Comparison of ENCODE assay signal across 17 cellular contexts in genomic region chr10:61142987-61143386, GRCh38.
DNase-seq lines count a peak whose midpoint lies in the region; ATAC-seq, FAIRE-seq and TF ChIP-seq lines count a peak whose summit lies in the region.
"Had no signal": no experiment of that assay in that cellular context is flagged by ENCODE, and none has a peak within 500 bp of the region (broad histone marks: within the 10 kb centered on the region; RNA-seq: fewer than 3 reads in every experiment).

No MANE protein-coding gene starts in this region.

- H4K20me1 ChIP-seq in MM.1S (ENCODE audit: insufficient read depth, low read length) = no peaks in the 10 kb centered on the region

- H3K9me2 ChIP-seq in MM.1S (replicated peaks; ENCODE audit: insufficient read depth, low read length) = no peaks in the 10 kb centered on the region

- no peak overlapping the region for H3K9ac ChIP-seq in MM.1S (ENCODE audit: low read length)

- no peaks in the 10 kb centered on the region for H3K79me2 ChIP-seq in MM.1S (ENCODE audit: low read length)

- POLR2A ChIA-PET in A673 (lab: Charles Lee; ENCODE audit: low non-redundant PET) = no interaction called here

- CTCF ChIA-PET in A673 (lab: Charles Lee) = no interaction called here

- H3K27ac ChIP-seq in A673 (ENCODE audit: low read depth, low read length, poor library complexity, severe bottlenecking) (no peak overlapping the region), MM.1S (ENCODE audit: low read length) (no peak overlapping the region)
- H3K27ac ChIP-seq: PC-9 had no signal

- H3K27me3 ChIP-seq in A673 (replicated peaks; ENCODE audit: insufficient read depth, low read depth, low read length, poor library complexity) = no peaks in the 10 kb centered on the region
- H3K27me3 ChIP-seq in MM.1S (replicated peaks; ENCODE audit: insufficient read depth, low read length) = no peaks in the 10 kb centered on the region

- DNase-seq in A673 (ENCODE audit: low spot score) (no peak), MM.1S (no peak), epithelial cell of proximal tubule (ENCODE audit: low read depth) (no peak), GM19239 (ENCODE audit: insufficient read length, low spot score) (no peak), NCI-H226 (no peak)
- DNase-seq: Calu3; CD4-positive, alpha-beta T cell; NCI-H1930; NCI-H2171 treated with DMSO at 0.1 percent for 48 hours; NCI-H510A treated with DMSO at 0.1 percent for 48 hours; PC-9 had no signal

- 0 out of 2 replicates have a peak, but pooled peaks have one; percentile 24 for TF ChIP-seq CTCF in A673 (conservative IDR thresholded peaks at IDR 0.05; ENCODE audit: low read depth, low read length)
- TF ChIP-seq CTCF in GM12872 (IDR thresholded peaks at IDR 0.05; ENCODE audit: insufficient read depth, low read depth, low read length) = 0 out of 3 replicates have a peak, but pooled peaks have one; percentile 20
- TF ChIP-seq CTCF in MM.1S (IDR thresholded peaks at IDR 0.05; ENCODE audit: low read length) = peak; percentile 27
- TF ChIP-seq CTCF in epithelial cell of proximal tubule (conservative IDR thresholded peaks at IDR 0.05; ENCODE audit: low read depth, low read length) = peak; percentile 16

- intact Hi-C loops in A673 (cut with micrococcal nuclease; ENCODE audit: unreplicated experiment) = loop anchor here (5.0 to 10.0 kb wide), 3 partner anchors 139 to 692 kb away; no protein-coding TSS in a partner anchor

- FAIRE-seq in GM19239 (lab: Jason Lieb, UNC) = no peak
- FAIRE-seq: A204.1, H54, HepG2 had no signal

- no peak overlapping the region for H3K4me2 ChIP-seq in MM.1S (ENCODE audit: low read depth, low read length)
- H3K4me2 ChIP-seq: PC-9 had no signal

- peaks cover 22% of the 10 kb centered on the region for H3K4me1 ChIP-seq in A673 (ENCODE audit: insufficient read depth, low read length, poor library complexity, severe bottlenecking)
- no peaks in the 10 kb centered on the region for H3K4me1 ChIP-seq in MM.1S (ENCODE audit: low read length)

- H3K4me3 ChIP-seq in A673 (ENCODE audit: low read depth, low read length, poor library complexity, severe bottlenecking) (no peak overlapping the region), MM.1S (ENCODE audit: low read length) (no peak overlapping the region), epithelial cell of proximal tubule (ENCODE audit: low read depth, low read length) (no peak overlapping the region)
- H3K4me3 ChIP-seq: PC-9 had no signal

- no peak overlapping the region for H2AFZ ChIP-seq in MM.1S (ENCODE audit: low read length)
- H2AFZ ChIP-seq: PC-9 had no signal

- BruUV-seq in A673 (replicated peaks; lab: Mats Ljungman, UMichigan) = no TSS peak

- H3K9me3 ChIP-seq in A673 (ENCODE audit: low read depth, low read length, poor library complexity, severe bottlenecking) (no peaks in the 10 kb centered on the region), MM.1S (replicated peaks; ENCODE audit: insufficient read depth, low read length) (no peaks in the 10 kb centered on the region)

- no peaks in the 10 kb centered on the region for H3F3A ChIP-seq in MM.1S (ENCODE audit: insufficient read depth, low read length)

- H3K36me3 ChIP-seq in A673 (ENCODE audit: insufficient read depth, low read length, poor library complexity, severe bottlenecking) (no peaks in the 10 kb centered on the region), MM.1S (replicated peaks; ENCODE audit: insufficient read depth, low read length) (no peaks in the 10 kb centered on the region)

- ATAC-seq in HG03175 (IDR thresholded peaks at IDR 0.05; ENCODE audit: unreplicated experiment) (no peak), HG02981 (IDR thresholded peaks at IDR 0.05; ENCODE audit: unreplicated experiment) (no peak)
- ATAC-seq: HepG2 had no signal
